Comparison of ENCODE assay signal across 24 cellular contexts in the genomic region with DNA sequence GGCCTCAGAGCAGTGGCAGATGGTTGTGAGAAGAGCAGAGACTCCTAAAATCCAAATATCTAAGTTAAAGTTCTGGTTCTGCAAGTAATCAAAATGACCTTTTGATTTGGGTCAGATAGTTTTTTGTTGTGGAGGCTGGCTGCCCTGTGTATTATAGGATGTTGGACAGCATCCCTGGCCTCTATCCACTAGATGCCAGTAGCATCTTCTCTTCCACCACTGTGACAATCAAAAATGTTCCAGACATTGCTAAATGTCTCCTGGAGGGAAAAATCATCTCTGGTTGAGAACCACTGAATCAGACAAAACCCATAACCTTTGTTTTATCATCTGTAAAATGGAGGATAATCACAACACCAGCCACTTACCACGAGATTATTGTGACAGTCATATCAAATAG. TPM values are rescaled to one million over a fixed set of nuclear protein-coding genes. Genes with fewer than 3 reads are reported as not detected.
DNase-seq lines count a peak whose midpoint lies in the region; ATAC-seq, FAIRE-seq and TF ChIP-seq lines count a peak whose summit lies in the region.
"Had no signal": no experiment of that assay in that cellular context is flagged by ENCODE, and none has a peak within 500 bp of the region (broad histone marks: within the 10 kb centered on the region; RNA-seq: fewer than 3 reads in every experiment).

No MANE protein-coding gene starts in this region.

- peaks cover 0 to 18% of the 10 kb centered on the region in 2 donors for H3K4me1 ChIP-seq in right atrium auricular region
- no peaks in the 10 kb centered on the region for H3K4me1 ChIP-seq in GM12878 (ENCODE audit: control insufficient read depth, insufficient read depth, low read length)
- H3K4me1 ChIP-seq: ascending aorta, uterus had no signal

- H3K27me3 ChIP-seq in right atrium auricular region (no peaks in the 10 kb centered on the region), GM12878 (replicated peaks in 1 of 2; ENCODE audit: control insufficient read depth in 2 of 2, insufficient read depth in 2 of 2, low read length in 1 of 2) (peaks cover 0 to 3% of the 10 kb centered on the region in 2 experiments; a peak in 2 of 4 replicates), kidney epithelial cell (ENCODE audit: control insufficient read depth, insufficient read depth, low read length) (no peaks in the 10 kb centered on the region)
- H3K27me3 ChIP-seq: ascending aorta, gastroesophageal sphincter, uterus had no signal

- H4K20me1 ChIP-seq in GM12878 (ENCODE audit: control insufficient read depth, insufficient read depth), result no peaks in the 10 kb centered on the region

- POLR2A ChIA-PET in GM12878 (lab: Charles Lee) (no interaction called here), WTC11 (lab: Charles Lee) (no interaction called here)

- H3K4me3 ChIP-seq in right atrium auricular region, result no peak overlapping the region
- H3K4me3 ChIP-seq in GM12878, result no peak overlapping the region
- no peak overlapping the region for H3K4me3 ChIP-seq in kidney epithelial cell (ENCODE audit: low read depth, low read length)
- H3K4me3 ChIP-seq: ascending aorta, gastroesophageal sphincter, uterus had no signal

- SMC1A ChIA-PET in GM12878 (lab: Charles Lee; ENCODE audit: uncharacterized antibody, unreplicated experiment), result interaction anchor here (0.6 to 4.1 kb wide), 4 partner anchors 374 to 622 kb away, joined by 3 to 24 read pairs (median 4); no protein-coding TSS in a partner anchor

- H3K36me3 ChIP-seq in right atrium auricular region (no peaks in the 10 kb centered on the region), GM12878 (ENCODE audit: control insufficient read depth in 2 of 2, insufficient read depth in 2 of 2, low read length in 1 of 2) (no peaks in the 10 kb centered on the region), kidney epithelial cell (ENCODE audit: control insufficient read depth, insufficient read depth, low read length) (no peaks in the 10 kb centered on the region)
- H3K36me3 ChIP-seq: ascending aorta, gastroesophageal sphincter, uterus had no signal

- TF ChIP-seq CTCF in right atrium auricular region (IDR thresholded peaks at IDR 0.05) (peak in 1 of 2 donors; percentile 35), GM12878 (IDR thresholded peaks at IDR 0.05 in 2 of 3, conservative IDR thresholded peaks at IDR 0.05 in 1 of 3; ENCODE audit: control insufficient read depth in 2 of 3, extremely low read depth in 1 of 3, insufficient read depth in 1 of 3, low read depth in 3 of 3, low read length in 3 of 3) (peak in 1 of 3 experiments; percentile 25; a peak in 1 of 6 replicates), kidney epithelial cell (IDR thresholded peaks at IDR 0.05; ENCODE audit: insufficient read depth, low read length, poor library complexity, severe bottlenecking) (peak; percentile 7), WTC11 (IDR thresholded peaks at IDR 0.05) (no peak)

- no peak overlapping the region for H3K4me3 Mint-ChIP-seq in WTC11
- H3K4me3 Mint-ChIP-seq: nephron progenitor cell; stimulated activated naive CD8-positive, alpha-beta T cell treated with anti-CD3 and anti-CD28 coated beads, Interleukin-15, amount 100 ng/mL, for 72 hours had no signal

- FAIRE-seq in GM12878 (lab: Jason Lieb, UNC) (no peak), GM19239 (lab: Jason Lieb, UNC) (no peak)
- FAIRE-seq: A204.1, colon, endothelial cell of umbilical vein, TTC549 had no signal

- in situ Hi-C loops in GM12878 (cut with MboI), result no loop called here

- H3K9ac ChIP-seq in GM12878 (ENCODE audit: control insufficient read depth, insufficient read depth, low read length), result no peak overlapping the region

- no peak for TF ChIP-seq POLR2A in GM12878 (IDR thresholded peaks at IDR 0.05; ENCODE audit: low read depth, low read length)

- intact Hi-C loops in Right ventricle myocardium superior (cut with DNase I), result no loop called here
- intact Hi-C loops in GM12878 (cut with micrococcal nuclease; ENCODE audit: unreplicated experiment), result no loop called here

- no peaks in the 10 kb centered on the region for H3K4me1 Mint-ChIP-seq in WTC11
- H3K4me1 Mint-ChIP-seq: nephron progenitor cell; stimulated activated naive CD8-positive, alpha-beta T cell treated with anti-CD3 and anti-CD28 coated beads, Interleukin-15, amount 100 ng/mL, for 72 hours had no signal

- no peaks in the 10 kb centered on the region for H3K27me3 Mint-ChIP-seq in WTC11 (ENCODE audit: low read depth)
- H3K27me3 Mint-ChIP-seq: stimulated activated naive CD8-positive, alpha-beta T cell treated with anti-CD3 and anti-CD28 coated beads, Interleukin-15, amount 100 ng/mL, for 72 hours had no signal

- H2AFZ ChIP-seq in GM12878 (ENCODE audit: control insufficient read depth, low read depth, low read length), result no peak overlapping the region

- CTCF ChIA-PET in GM12878 (lab: Yijun Ruan, JAX) (interaction anchor here (1.0 to 3.4 kb wide), 6 partner anchors 9 to 612 kb away, joined by 3 to 20 read pairs (median 4); no protein-coding TSS in a partner anchor), WTC11 (lab: Charles Lee) (interaction anchor here (0.7 kb wide), 1 partner anchor 613 kb away, joined by 3 read pairs; no protein-coding TSS in a partner anchor)

- H3K4me2 ChIP-seq in GM12878 (ENCODE audit: control insufficient read depth, insufficient read depth), result no peak overlapping the region

- peak; percentile 36; the same call in 1 of the 2 replicates for TF ChIP-seq RAD21 in GM12878 (IDR thresholded peaks at IDR 0.05; ENCODE audit: insufficient read depth, low read depth, low read length)

- H3K9me3 ChIP-seq in right atrium auricular region (no peaks in the 10 kb centered on the region), GM12878 (replicated peaks; ENCODE audit: control insufficient read depth, insufficient read depth, low read length) (no peaks in the 10 kb centered on the region)
- H3K9me3 ChIP-seq: ascending aorta, gastroesophageal sphincter, uterus had no signal

- no TSS peak for BruUV-seq in GM12878 (replicated peaks; lab: Mats Ljungman, UMichigan)

- ATAC-seq in Right ventricle myocardium superior (ENCODE audit: poor library complexity) (peak; percentile 39), GM12878 (no peak), WTC11 (no peak)
- ATAC-seq: gastroesophageal sphincter; stimulated activated naive CD8-positive, alpha-beta T cell treated with anti-CD3 and anti-CD28 coated beads, Interleukin-15, amount 100 ng/mL, for 72 hours had no signal

- H3K27ac Mint-ChIP-seq in WTC11, result no peak overlapping the region
- H3K27ac Mint-ChIP-seq: nephron progenitor cell; stimulated activated naive CD8-positive, alpha-beta T cell treated with anti-CD3 and anti-CD28 coated beads, Interleukin-15, amount 100 ng/mL, for 72 hours had no signal

- H3K27ac ChIP-seq in right atrium auricular region (no peak overlapping the region), GM12878 (ENCODE audit: control insufficient read depth, insufficient read depth) (no peak overlapping the region)
- H3K27ac ChIP-seq: ascending aorta, gastroesophageal sphincter, uterus had no signal

- no peaks in the 10 kb centered on the region for H3K79me2 ChIP-seq in GM12878 (ENCODE audit: control insufficient read depth, insufficient read depth, low read length)

- no peaks in the 10 kb centered on the region for H3K36me3 Mint-ChIP-seq in WTC11

- RAD21 ChIA-PET in GM12878 (lab: Charles Lee; ENCODE audit: unreplicated experiment), result interaction anchor here (0.6 to 1.8 kb wide), 9 partner anchors 98 to 613 kb away, joined by 3 to 13 read pairs (median 3); no protein-coding TSS in a partner anchor

- no peak for DNase-seq in Right ventricle myocardium superior
- no peak for DNase-seq in right atrium auricular region (ENCODE audit: low spot score)
- no peak for DNase-seq in GM12878 (ENCODE audit: low read depth, low spot score)
- no peak for DNase-seq in kidney epithelial cell (ENCODE audit: low read depth)
- DNase-seq in superior temporal gyrus (ENCODE audit: extremely low spot score), result peak; percentile 72
- DNase-seq in GM19239 (ENCODE audit: insufficient read length, low spot score), result no peak
- no peak for DNase-seq in WTC11 (ENCODE audit: low spot score)
- no peak for DNase-seq in NCI-H2081 treated with DMSO at 0.1 percent for 48 hours (lab: John Stamatoyannopoulos, UW)
- DNase-seq: activated CD4-positive, alpha-beta T cell treated with anti-CD3 and anti-CD28 coated beads, Interleukin-2, amount 50 U/mL, for 1 hour; activated naive CD4-positive, alpha-beta T cell treated with Interleukin-2 at 50 U/mL for 16 hours; EL; IMR-90; mammary epithelial cell; NCI-H2107; NCI-H526 treated with DMSO at 0.1 percent for 48 hours; nephron progenitor cell; stimulated activated naive CD8-positive, alpha-beta T cell treated with anti-CD3 and anti-CD28 coated beads, Interleukin-15, amount 100 ng/mL, for 72 hours; uterus had no signal

- H3K9me3 Mint-ChIP-seq in WTC11, result no peaks in the 10 kb centered on the region
- H3K9me3 Mint-ChIP-seq: nephron progenitor cell; stimulated activated naive CD8-positive, alpha-beta T cell treated with anti-CD3 and anti-CD28 coated beads, Interleukin-15, amount 100 ng/mL, for 72 hours had no signal

- no peak for TF ChIP-seq EP300 in GM12878 (IDR thresholded peaks at IDR 0.05; ENCODE audit: borderline replicate concordance in 1 of 2, control insufficient read depth in 1 of 2, low read depth in 2 of 2, low read length in 2 of 2)

- WGBS in GM12878 (ENCODE audit: insufficient coverage, insufficient replicate concordance, low lambda C conversion rate, missing lambda C conversion rate), result 0% methylated on average over 1 of the region's 1 CpG

RNA-seq across cellular contexts. Expression of a gene that starts 5.9 kb away (rescaled TPM):
- total RNA-seq in Right ventricle myocardium superior, result 25.1 TPM
- total RNA-seq in right atrium auricular region, result 10 to 100 TPM; 52.2 to 71.3 TPM
- not detected in 2 replicates for total RNA-seq in GM12878 (2013; cell fraction: nucleolus; rRNA removed)
- total RNA-seq in GM12878 (2014; rRNA removed), result not detected in 2 replicates
- total RNA-seq in GM12878 (2014; rRNA removed; fragmentation: Illumina TruSeq; extraction: Trizol), result not detected in 2 replicates
- 0.10 TPM in 1 of 2 replicates, not detected in the other for total RNA-seq in GM12878 (2021)
- not detected for polyA plus RNA-seq in GM12878 (2011; ENCODE audit: low read depth)
- polyA plus RNA-seq in GM12878 (2011; rRNA removed), result not detected in 2 replicates
- polyA plus RNA-seq in GM12878 (2011; cell fraction: cytosol; rRNA removed), result 0.03 TPM in 1 of 2 replicates, not detected in the other
- polyA plus RNA-seq in GM12878 (2011; cell fraction: nucleus; rRNA removed), result not detected in 2 replicates
- not detected in 2 replicates for polyA plus RNA-seq in GM12878 (2012)
- polyA plus RNA-seq in GM12878 (2014; fragmentation: Illumina TruSeq; extraction: Trizol), result not detected in 2 replicates
- under 1 TPM in 1 of 2 experiments, not detected in 1; 0.05 TPM for polyA plus RNA-seq in GM12878 (2014; fragmentation: Nextera tagmentation; extraction: Ambion mirVana)
- polyA plus RNA-seq in GM12878 (2014; rRNA removed), result not detected in 2 replicates
- polyA plus RNA-seq in GM12878 (2016; fragmentation: Nextera tagmentation; extraction: Ambion mirVana), result not detected
- polyA minus RNA-seq in GM12878 (2011; rRNA and poly(A)+ RNA removed), result not detected in 2 replicates
- not detected in 2 replicates for polyA minus RNA-seq in GM12878 (2011; cell fraction: cytosol; rRNA and poly(A)+ RNA removed)
- not detected in 2 replicates for polyA minus RNA-seq in GM12878 (2011; cell fraction: nucleus; rRNA and poly(A)+ RNA removed)
- not detected in 2 replicates for total RNA-seq in kidney epithelial cell
- total RNA-seq in WTC11 (2021), result 0.11 TPM in 1 of 3 replicates, not detected in the others
- total RNA-seq: endothelial cell of umbilical vein, IMR-90, mammary epithelial cell had no signal
- polyA plus RNA-seq: endothelial cell of umbilical vein, IMR-90, mammary epithelial cell had no signal

Comparison
In these comparisons a context has a peak if more than half of its experiments do, and no peak if none do; other contexts are left out.
1. RNA of a gene that starts 5.9 kb away (total RNA-seq): 52.2 to 71.3 TPM in right atrium auricular region and 25.1 TPM in Right ventricle myocardium superior (single experiment); 0.11 TPM in WTC11, 0.10 TPM in GM12878 and not detected in kidney epithelial cell; every median in the first group is over 10 times any median in the second.